ENCODE assay signal across 12 cellular contexts in genomic region chr20:50520222-50520877, GRCh38. TPM values are rescaled to one million over a fixed set of nuclear protein-coding genes. Genes with fewer than 3 reads are reported as not detected.
A peak's percentile ranks its signal among the peaks of the same experiment; 100 is the strongest.
DNase-seq lines count a peak whose midpoint lies in the region; ATAC-seq, FAIRE-seq and TF ChIP-seq lines count a peak whose summit lies in the region.
"Had no signal": no experiment of that assay in that cellular context is flagged by ENCODE, and none has a peak within 500 bp of the region (broad histone marks: within the 10 kb centered on the region; RNA-seq: fewer than 3 reads in every experiment).

No MANE protein-coding gene starts in this region.

- no peak for TF ChIP-seq CTCF in endothelial cell of umbilical vein (IDR thresholded peaks at IDR 0.05; ENCODE audit: extremely low read depth in 1 of 2, insufficient read depth in 1 of 2, low read depth in 1 of 2, low read length in 2 of 2)

- no peaks in the 10 kb centered on the region for H3K9me3 ChIP-seq in endothelial cell of umbilical vein (replicated peaks; ENCODE audit: control insufficient read depth, insufficient read depth, low read length)

- H2AFZ ChIP-seq in endothelial cell of umbilical vein (ENCODE audit: low read depth, low read length), result no peak overlapping the region

- peaks cover 82% of the 10 kb centered on the region for H3K4me1 Mint-ChIP-seq in activated CD4-positive, alpha-beta T cell treated with anti-CD3 and anti-CD28 coated beads, Interleukin-2, amount 10 ng/mL, durations not matched to agents 7 days and 5 days
- peaks cover 83% of the 10 kb centered on the region for H3K4me1 Mint-ChIP-seq in stimulated activated memory B cell treated with anti-CD40 and anti-IgM and Interleukin-4, amounts not matched to agents 10 μg/mL and 1 μg/mL and 100 μg/mL, for 72 hours

- peaks cover 34% of the 10 kb centered on the region for H3K4me1 ChIP-seq in endothelial cell of umbilical vein (ENCODE audit: control insufficient read depth, extremely low read depth, insufficient read depth, low read length)

- peaks cover 93% of the 10 kb centered on the region for H3K79me2 ChIP-seq in endothelial cell of umbilical vein (ENCODE audit: control insufficient read depth, insufficient read depth, low read length)

- H4K20me1 ChIP-seq in endothelial cell of umbilical vein (replicated peaks; ENCODE audit: control insufficient read depth, extremely low read depth, insufficient read depth, low read length), result no peaks in the 10 kb centered on the region

- ATAC-seq in activated CD4-positive, CD25-positive, alpha-beta regulatory T cell treated with anti-CD3 and anti-CD28 coated beads, Interleukin-2, amount 50 U/mL, for 24 hours, result peak; percentile 41 to 50
- ATAC-seq in stimulated activated memory B cell treated with anti-CD40 and anti-IgM and Interleukin-4, amounts not matched to agents 10 μg/mL and 1 μg/mL and 100 μg/mL, for 72 hours, result peak; percentile 6
- ATAC-seq: PC-3 had no signal

- no peaks in the 10 kb centered on the region for H3K9me3 Mint-ChIP-seq in activated CD4-positive, alpha-beta T cell treated with anti-CD3 and anti-CD28 coated beads, Interleukin-2, amount 10 ng/mL, durations not matched to agents 7 days and 5 days
- no peaks in the 10 kb centered on the region for H3K9me3 Mint-ChIP-seq in stimulated activated memory B cell treated with anti-CD40 and anti-IgM and Interleukin-4, amounts not matched to agents 10 μg/mL and 1 μg/mL and 100 μg/mL, for 72 hours

- H3K4me2 ChIP-seq in endothelial cell of umbilical vein (ENCODE audit: insufficient read depth, low read length), result no peak overlapping the region

- peaks cover 54% of the 10 kb centered on the region for H3K36me3 Mint-ChIP-seq in activated CD4-positive, alpha-beta T cell treated with anti-CD3 and anti-CD28 coated beads, Interleukin-2, amount 10 ng/mL, durations not matched to agents 7 days and 5 days (ENCODE audit: low read depth)
- peaks cover 39% of the 10 kb centered on the region for H3K36me3 Mint-ChIP-seq in stimulated activated memory B cell treated with anti-CD40 and anti-IgM and Interleukin-4, amounts not matched to agents 10 μg/mL and 1 μg/mL and 100 μg/mL, for 72 hours

- FAIRE-seq in endothelial cell of umbilical vein (lab: Jason Lieb, UNC), result no peak
- FAIRE-seq: frontal cortex had no signal

- no peak overlapping the region for H3K4me3 ChIP-seq in endothelial cell of umbilical vein (replicated peaks in 1 of 3; ENCODE audit: insufficient read depth in 1 of 3, low read depth in 1 of 3, low read length in 3 of 3)

- dilution Hi-C loops in endothelial cell of umbilical vein (cut with MboI; ENCODE audit: extremely low pct_ligation_motif_present, low sequenced_read_pairs), result no loop called here

- intact Hi-C loops in endothelial cell of umbilical vein (cut with micrococcal nuclease), result no loop called here

- H3K9me1 ChIP-seq in endothelial cell of umbilical vein (replicated peaks; ENCODE audit: control insufficient read depth, extremely low read depth, insufficient read depth, low read length), result no peaks in the 10 kb centered on the region

- POLR2A ChIA-PET in activated CD4-positive, alpha-beta T cell treated with anti-CD3 and anti-CD28 coated beads, Interleukin-2, amount 10 ng/mL, durations not matched to agents 7 days and 5 days (lab: Charles Lee), result no interaction called here
- POLR2A ChIA-PET in endothelial cell of umbilical vein (lab: Charles Lee), result no interaction called here

- no peaks in the 10 kb centered on the region for H3K36me3 ChIP-seq in endothelial cell of umbilical vein (ENCODE audit: control insufficient read depth in 2 of 2, extremely low read depth in 1 of 2, insufficient read depth in 2 of 2, low read length in 2 of 2)

- peak overlapping the region; percentile 72 for H3K4me3 Mint-ChIP-seq in activated CD4-positive, alpha-beta T cell treated with anti-CD3 and anti-CD28 coated beads, Interleukin-2, amount 10 ng/mL, durations not matched to agents 7 days and 5 days
- peak overlapping the region; percentile 77 for H3K4me3 Mint-ChIP-seq in stimulated activated memory B cell treated with anti-CD40 and anti-IgM and Interleukin-4, amounts not matched to agents 10 μg/mL and 1 μg/mL and 100 μg/mL, for 72 hours

- no peak for DNase-seq in activated CD4-positive, CD25-positive, alpha-beta regulatory T cell treated with anti-CD3 and anti-CD28 coated beads, Interleukin-2, amount 50 U/mL, for 72 hours
- DNase-seq in activated CD4-positive, alpha-beta T cell treated with anti-CD3 and anti-CD28 coated beads, Interleukin-2, amount 10 ng/mL, durations not matched to agents 7 days and 5 days, result peak; percentile 41
- DNase-seq in endothelial cell of umbilical vein (ENCODE audit: low read depth, low spot score), result no peak
- DNase-seq in kidney glomerular epithelial cell (lab: John Stamatoyannopoulos, UW), result no peak
- DNase-seq in NCI-H1105 treated with DMSO at 0.1 percent for 48 hours (lab: John Stamatoyannopoulos, UW), result no peak
- DNase-seq in AML-193 (lab: John Stamatoyannopoulos, UW), result no peak
- DNase-seq: amniotic stem cell, occipital lobe, PC-3 had no signal

- H3K9ac ChIP-seq in endothelial cell of umbilical vein (replicated peaks; ENCODE audit: extremely low read depth, insufficient read depth, low read length), result no peak overlapping the region

- peak overlapping the region; percentile 93 for H3K27ac Mint-ChIP-seq in activated CD4-positive, alpha-beta T cell treated with anti-CD3 and anti-CD28 coated beads, Interleukin-2, amount 10 ng/mL, durations not matched to agents 7 days and 5 days
- peak overlapping the region; percentile 98 for H3K27ac Mint-ChIP-seq in stimulated activated memory B cell treated with anti-CD40 and anti-IgM and Interleukin-4, amounts not matched to agents 10 μg/mL and 1 μg/mL and 100 μg/mL, for 72 hours

- H3K27me3 Mint-ChIP-seq in activated CD4-positive, alpha-beta T cell treated with anti-CD3 and anti-CD28 coated beads, Interleukin-2, amount 10 ng/mL, durations not matched to agents 7 days and 5 days, result no peaks in the 10 kb centered on the region
- H3K27me3 Mint-ChIP-seq in stimulated activated memory B cell treated with anti-CD40 and anti-IgM and Interleukin-4, amounts not matched to agents 10 μg/mL and 1 μg/mL and 100 μg/mL, for 72 hours, result no peaks in the 10 kb centered on the region

- H3K27me3 ChIP-seq in endothelial cell of umbilical vein (ENCODE audit: control insufficient read depth in 2 of 2, insufficient read depth in 2 of 2, low read length in 2 of 2), result no peaks in the 10 kb centered on the region

- CTCF ChIA-PET in activated CD4-positive, alpha-beta T cell treated with anti-CD3 and anti-CD28 coated beads, Interleukin-2, amount 10 ng/mL, durations not matched to agents 7 days and 5 days (lab: Charles Lee), result interaction anchor here (0.6 to 0.9 kb wide), 2 partner anchors 9 to 378 kb away, joined by 3 read pairs; no protein-coding TSS in a partner anchor
- CTCF ChIA-PET in endothelial cell of umbilical vein (lab: Charles Lee), result interaction anchor here (1.2 kb wide), 1 partner anchor 10 kb away, joined by 4 read pairs; the partner anchor contains the start of gene PTPN1

- no TSS peak for BruUV-seq in endothelial cell of umbilical vein (replicated peaks; lab: Mats Ljungman, UMichigan)

- H3K27ac ChIP-seq in endothelial cell of umbilical vein (ENCODE audit: insufficient read depth, low read depth, low read length), result peak overlapping the region; percentile 10

- TF ChIP-seq POLR2A in endothelial cell of umbilical vein (IDR thresholded peaks at IDR 0.05; ENCODE audit: low read depth, low read length), result no peak

TF ChIP-seq in endothelial cell of umbilical vein, 7 proteins besides CTCF, POLR2A, EP300 and RAD21:
- TF ChIP-seq POLR2AphosphoS5 (IDR thresholded peaks at IDR 0.05; ENCODE audit: insufficient read depth, low read depth, low read length), result no peak
- no peak for TF ChIP-seq MYC (IDR thresholded peaks at IDR 0.05; ENCODE audit: low read depth, low read length)

RNA-seq across cellular contexts. Expression of gene PTPN1, which starts 10.2 kb away (rescaled TPM):
- 10 to 100 TPM; 66.4 to 75.3 TPM for total RNA-seq in activated CD4-positive, alpha-beta T cell treated with anti-CD3 and anti-CD28 coated beads, Interleukin-2, amount 10 ng/mL, durations not matched to agents 7 days and 5 days
- total RNA-seq in endothelial cell of umbilical vein, result 57.7 and 64.3 TPM in 2 replicates
- polyA plus RNA-seq in endothelial cell of umbilical vein, result 38.9 and 41.1 TPM in 2 replicates
- polyA plus RNA-seq in endothelial cell of umbilical vein (2011; cell fraction: cytosol; rRNA removed), result 46.3 and 46.5 TPM in 2 replicates
- 67.9 and 82.7 TPM in 2 replicates for polyA plus RNA-seq in endothelial cell of umbilical vein (2011; cell fraction: nucleus; rRNA removed)
- polyA plus RNA-seq in endothelial cell of umbilical vein (2012), result 54.6 and 69.0 TPM in 2 replicates
- 38.9 and 47.4 TPM in 2 replicates for polyA minus RNA-seq in endothelial cell of umbilical vein
- 14.3 TPM for polyA minus RNA-seq in endothelial cell of umbilical vein (2011; cell fraction: cytosol; rRNA and poly(A)+ RNA removed)
- 40.9 and 46.0 TPM in 2 replicates for polyA minus RNA-seq in endothelial cell of umbilical vein (2011; cell fraction: nucleus; rRNA and poly(A)+ RNA removed)
